In genomic region chr14:104724981-104725771, GRCh38 we compare ENCODE assay signal across 1 cellular context.
TF ChIP-seq lines count a peak whose summit lies in the region.

No MANE protein-coding gene starts in this region.

TF ChIP-seq in K562, 482 proteins besides CTCF, POLR2A, EP300 and RAD21 (continued from another document and continues in another):
- TF ChIP-seq MTA3 (IDR thresholded peaks at IDR 0.05; ENCODE audit: borderline replicate concordance): peak; percentile 39; the same call in 1 of the 2 replicates
- TF ChIP-seq, protein P1, sequence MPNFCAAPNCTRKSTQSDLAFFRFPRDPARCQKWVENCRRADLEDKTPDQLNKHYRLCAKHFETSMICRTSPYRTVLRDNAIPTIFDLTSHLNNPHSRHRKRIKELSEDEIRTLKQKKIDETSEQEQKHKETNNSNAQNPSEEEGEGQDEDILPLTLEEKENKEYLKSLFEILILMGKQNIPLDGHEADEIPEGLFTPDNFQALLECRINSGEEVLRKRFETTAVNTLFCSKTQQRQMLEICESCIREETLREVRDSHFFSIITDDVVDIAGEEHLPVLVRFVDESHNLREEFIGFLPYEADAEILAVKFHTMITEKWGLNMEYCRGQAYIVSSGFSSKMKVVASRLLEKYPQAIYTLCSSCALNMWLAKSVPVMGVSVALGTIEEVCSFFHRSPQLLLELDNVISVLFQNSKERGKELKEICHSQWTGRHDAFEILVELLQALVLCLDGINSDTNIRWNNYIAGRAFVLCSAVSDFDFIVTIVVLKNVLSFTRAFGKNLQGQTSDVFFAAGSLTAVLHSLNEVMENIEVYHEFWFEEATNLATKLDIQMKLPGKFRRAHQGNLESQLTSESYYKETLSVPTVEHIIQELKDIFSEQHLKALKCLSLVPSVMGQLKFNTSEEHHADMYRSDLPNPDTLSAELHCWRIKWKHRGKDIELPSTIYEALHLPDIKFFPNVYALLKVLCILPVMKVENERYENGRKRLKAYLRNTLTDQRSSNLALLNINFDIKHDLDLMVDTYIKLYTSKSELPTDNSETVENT (CRISPR knock-in tag; IDR thresholded peaks at IDR 0.05): 0 out of 2 replicates have a peak, but pooled peaks have one; percentile 12
- no peak for TF ChIP-seq NCOR1 (IDR thresholded peaks at IDR 0.05)
- TF ChIP-seq, protein P2, sequence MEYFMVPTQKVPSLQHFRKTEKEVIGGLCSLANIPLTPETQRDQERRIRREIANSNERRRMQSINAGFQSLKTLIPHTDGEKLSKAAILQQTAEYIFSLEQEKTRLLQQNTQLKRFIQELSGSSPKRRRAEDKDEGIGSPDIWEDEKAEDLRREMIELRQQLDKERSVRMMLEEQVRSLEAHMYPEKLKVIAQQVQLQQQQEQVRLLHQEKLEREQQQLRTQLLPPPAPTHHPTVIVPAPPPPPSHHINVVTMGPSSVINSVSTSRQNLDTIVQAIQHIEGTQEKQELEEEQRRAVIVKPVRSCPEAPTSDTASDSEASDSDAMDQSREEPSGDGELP (CRISPR knock-in tag; IDR thresholded peaks at IDR 0.05; ENCODE audit: borderline replicate concordance): peak; percentile 22; the same call in 1 of the 2 replicates
- TF ChIP-seq, protein P3, sequence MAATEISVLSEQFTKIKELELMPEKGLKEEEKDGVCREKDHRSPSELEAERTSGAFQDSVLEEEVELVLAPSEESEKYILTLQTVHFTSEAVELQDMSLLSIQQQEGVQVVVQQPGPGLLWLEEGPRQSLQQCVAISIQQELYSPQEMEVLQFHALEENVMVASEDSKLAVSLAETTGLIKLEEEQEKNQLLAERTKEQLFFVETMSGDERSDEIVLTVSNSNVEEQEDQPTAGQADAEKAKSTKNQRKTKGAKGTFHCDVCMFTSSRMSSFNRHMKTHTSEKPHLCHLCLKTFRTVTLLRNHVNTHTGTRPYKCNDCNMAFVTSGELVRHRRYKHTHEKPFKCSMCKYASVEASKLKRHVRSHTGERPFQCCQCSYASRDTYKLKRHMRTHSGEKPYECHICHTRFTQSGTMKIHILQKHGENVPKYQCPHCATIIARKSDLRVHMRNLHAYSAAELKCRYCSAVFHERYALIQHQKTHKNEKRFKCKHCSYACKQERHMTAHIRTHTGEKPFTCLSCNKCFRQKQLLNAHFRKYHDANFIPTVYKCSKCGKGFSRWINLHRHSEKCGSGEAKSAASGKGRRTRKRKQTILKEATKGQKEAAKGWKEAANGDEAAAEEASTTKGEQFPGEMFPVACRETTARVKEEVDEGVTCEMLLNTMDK (IDR thresholded peaks at IDR 0.05; ENCODE audit: borderline replicate concordance, insufficient read depth, low read depth, low read length, poor library complexity, severe bottlenecking): peak; percentile 16
- TF ChIP-seq CREM (IDR thresholded peaks at IDR 0.05; ENCODE audit: low read depth): 0 out of 2 replicates have a peak, but pooled peaks have one; percentile 3
- TF ChIP-seq GTF2A2 (tag; IDR thresholded peaks at IDR 0.05): no peak
- no peak for TF ChIP-seq SUPT5H (IDR thresholded peaks at IDR 0.05)
- TF ChIP-seq NR2C2 (CRISPR knock-in tag; IDR thresholded peaks at IDR 0.05): no peak
- TF ChIP-seq NR2C2 (tag; IDR thresholded peaks at IDR 0.05): no peak
- TF ChIP-seq CBX5 (IDR thresholded peaks at IDR 0.05; ENCODE audit: borderline replicate concordance, low read depth): no peak
- TF ChIP-seq VEZF1 (CRISPR knock-in tag; IDR thresholded peaks at IDR 0.05): peak; percentile 53
- no peak for TF ChIP-seq BRCA1 (IDR thresholded peaks at IDR 0.05)
- TF ChIP-seq BRCA1 (CRISPR knock-in tag; IDR thresholded peaks at IDR 0.05): no peak
- no peak for TF ChIP-seq RBFOX2 (IDR thresholded peaks at IDR 0.05; ENCODE audit: low read depth, low read length)
- TF ChIP-seq HNRNPL (IDR thresholded peaks at IDR 0.05; ENCODE audit: low read depth, low read length): peak; percentile 90
- TF ChIP-seq ZNF277 (CRISPR knock-in tag; IDR thresholded peaks at IDR 0.05; ENCODE audit: borderline replicate concordance): no peak
- peak; percentile 33 for TF ChIP-seq ZBTB40 (IDR thresholded peaks at IDR 0.05)
- TF ChIP-seq ZBTB40 (CRISPR knock-in tag; IDR thresholded peaks at IDR 0.05): no peak
- TF ChIP-seq NFIC (IDR thresholded peaks at IDR 0.05): peak; percentile 25; the same call in 1 of the 2 replicates
- TF ChIP-seq ZNF124 (CRISPR knock-in tag; IDR thresholded peaks at IDR 0.05): no peak
- no peak for TF ChIP-seq SRSF9 (IDR thresholded peaks at IDR 0.05; ENCODE audit: borderline replicate concordance, low read depth, low read length)
- TF ChIP-seq MAZ (CRISPR knock-in tag; conservative IDR thresholded peaks at IDR 0.05 in 1 of 2, IDR thresholded peaks at IDR 0.05 in 1 of 2): peak in 1 of 2 experiments; percentile 46; a peak in 1 of 4 replicates
- no peak for TF ChIP-seq ZBTB1 (CRISPR knock-in tag; IDR thresholded peaks at IDR 0.05; ENCODE audit: borderline replicate concordance, low read depth)
- peak; percentile 57; the same call in 1 of the 2 replicates for TF ChIP-seq MYNN (IDR thresholded peaks at IDR 0.05)
- no peak for TF ChIP-seq MYNN (CRISPR knock-in tag; IDR thresholded peaks at IDR 0.05)
- no peak for TF ChIP-seq STAT5B (CRISPR knock-in tag; IDR thresholded peaks at IDR 0.05)
- no peak for TF ChIP-seq SNAPC5 (CRISPR knock-in tag; IDR thresholded peaks at IDR 0.05)
- TF ChIP-seq, protein P4, sequence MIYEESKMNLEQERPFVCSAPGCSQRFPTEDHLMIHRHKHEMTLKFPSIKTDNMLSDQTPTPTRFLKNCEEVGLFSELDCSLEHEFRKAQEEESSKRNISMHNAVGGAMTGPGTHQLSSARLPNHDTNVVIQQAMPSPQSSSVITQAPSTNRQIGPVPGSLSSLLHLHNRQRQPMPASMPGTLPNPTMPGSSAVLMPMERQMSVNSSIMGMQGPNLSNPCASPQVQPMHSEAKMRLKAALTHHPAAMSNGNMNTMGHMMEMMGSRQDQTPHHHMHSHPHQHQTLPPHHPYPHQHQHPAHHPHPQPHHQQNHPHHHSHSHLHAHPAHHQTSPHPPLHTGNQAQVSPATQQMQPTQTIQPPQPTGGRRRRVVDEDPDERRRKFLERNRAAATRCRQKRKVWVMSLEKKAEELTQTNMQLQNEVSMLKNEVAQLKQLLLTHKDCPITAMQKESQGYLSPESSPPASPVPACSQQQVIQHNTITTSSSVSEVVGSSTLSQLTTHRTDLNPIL (CRISPR knock-in tag; IDR thresholded peaks at IDR 0.05): no peak
- TF ChIP-seq, protein P5, sequence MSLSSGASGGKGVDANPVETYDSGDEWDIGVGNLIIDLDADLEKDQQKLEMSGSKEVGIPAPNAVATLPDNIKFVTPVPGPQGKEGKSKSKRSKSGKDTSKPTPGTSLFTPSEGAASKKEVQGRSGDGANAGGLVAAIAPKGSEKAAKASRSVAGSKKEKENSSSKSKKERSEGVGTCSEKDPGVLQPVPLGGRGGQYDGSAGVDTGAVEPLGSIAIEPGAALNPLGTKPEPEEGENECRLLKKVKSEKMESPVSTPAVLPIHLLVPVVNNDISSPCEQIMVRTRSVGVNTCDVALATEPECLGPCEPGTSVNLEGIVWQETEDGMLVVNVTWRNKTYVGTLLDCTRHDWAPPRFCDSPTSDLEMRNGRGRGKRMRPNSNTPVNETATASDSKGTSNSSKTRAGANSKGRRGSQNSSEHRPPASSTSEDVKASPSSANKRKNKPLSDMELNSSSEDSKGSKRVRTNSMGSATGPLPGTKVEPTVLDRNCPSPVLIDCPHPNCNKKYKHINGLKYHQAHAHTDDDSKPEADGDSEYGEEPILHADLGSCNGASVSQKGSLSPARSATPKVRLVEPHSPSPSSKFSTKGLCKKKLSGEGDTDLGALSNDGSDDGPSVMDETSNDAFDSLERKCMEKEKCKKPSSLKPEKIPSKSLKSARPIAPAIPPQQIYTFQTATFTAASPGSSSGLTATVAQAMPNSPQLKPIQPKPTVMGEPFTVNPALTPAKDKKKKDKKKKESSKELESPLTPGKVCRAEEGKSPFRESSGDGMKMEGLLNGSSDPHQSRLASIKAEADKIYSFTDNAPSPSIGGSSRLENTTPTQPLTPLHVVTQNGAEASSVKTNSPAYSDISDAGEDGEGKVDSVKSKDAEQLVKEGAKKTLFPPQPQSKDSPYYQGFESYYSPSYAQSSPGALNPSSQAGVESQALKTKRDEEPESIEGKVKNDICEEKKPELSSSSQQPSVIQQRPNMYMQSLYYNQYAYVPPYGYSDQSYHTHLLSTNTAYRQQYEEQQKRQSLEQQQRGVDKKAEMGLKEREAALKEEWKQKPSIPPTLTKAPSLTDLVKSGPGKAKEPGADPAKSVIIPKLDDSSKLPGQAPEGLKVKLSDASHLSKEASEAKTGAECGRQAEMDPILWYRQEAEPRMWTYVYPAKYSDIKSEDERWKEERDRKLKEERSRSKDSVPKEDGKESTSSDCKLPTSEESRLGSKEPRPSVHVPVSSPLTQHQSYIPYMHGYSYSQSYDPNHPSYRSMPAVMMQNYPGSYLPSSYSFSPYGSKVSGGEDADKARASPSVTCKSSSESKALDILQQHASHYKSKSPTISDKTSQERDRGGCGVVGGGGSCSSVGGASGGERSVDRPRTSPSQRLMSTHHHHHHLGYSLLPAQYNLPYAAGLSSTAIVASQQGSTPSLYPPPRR (CRISPR knock-in tag; IDR thresholded peaks at IDR 0.05; ENCODE audit: borderline replicate concordance): no peak
- no peak for TF ChIP-seq ESRRA (IDR thresholded peaks at IDR 0.05; ENCODE audit: borderline replicate concordance, low read depth)
- 0 out of 2 replicates have a peak, but pooled peaks have one; percentile 20 for TF ChIP-seq XRCC5 (IDR thresholded peaks at IDR 0.05; ENCODE audit: low read depth, low read length)
